20 cellular contexts compared by ENCODE assay signal in the genomic region with DNA sequence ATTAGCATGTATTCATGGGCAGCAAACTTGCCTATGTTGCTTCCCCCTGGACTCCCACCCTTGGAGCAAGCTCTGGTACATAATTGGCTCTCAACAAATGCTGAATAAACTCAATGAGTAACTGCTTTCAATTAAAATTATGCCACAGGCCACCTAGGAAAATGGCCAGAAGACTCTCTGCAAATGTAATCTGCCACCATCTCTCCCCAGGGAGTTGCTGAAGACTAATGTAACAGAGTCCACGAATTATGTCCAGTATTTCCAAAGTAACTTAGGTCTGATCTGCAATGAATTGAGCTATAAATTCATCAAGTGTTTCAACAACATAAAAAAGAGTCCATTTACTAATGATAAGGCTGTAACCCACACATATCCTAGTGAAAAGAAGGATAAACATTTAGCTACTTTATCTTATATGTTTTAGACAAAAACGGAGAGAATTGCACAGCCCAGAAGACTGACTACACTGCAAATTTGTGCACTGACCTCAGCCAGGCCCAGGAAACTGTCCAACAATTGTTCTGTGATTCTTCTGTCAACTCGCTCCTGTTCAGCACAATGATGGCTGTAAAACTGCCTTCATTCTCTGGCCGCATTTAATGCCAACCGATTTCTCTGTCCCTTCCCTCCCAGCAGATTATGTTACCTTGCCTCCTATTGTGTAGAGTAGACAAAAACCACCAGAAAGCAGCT.
A peak's percentile ranks its signal among the peaks of the same experiment; 100 is the strongest.
DNase-seq lines count a peak whose midpoint lies in the region; ATAC-seq, FAIRE-seq and TF ChIP-seq lines count a peak whose summit lies in the region.
"Had no signal": no experiment of that assay in that cellular context is flagged by ENCODE, and none has a peak within 500 bp of the region (broad histone marks: within the 10 kb centered on the region; RNA-seq: fewer than 3 reads in every experiment).

No MANE protein-coding gene starts in this region.

- peak; percentile 12 for DNase-seq in A673 (ENCODE audit: low spot score)
- peak; percentile 59 for DNase-seq in NCI-H1092 (lab: John Stamatoyannopoulos, UW)
- DNase-seq in SK-N-DZ (ENCODE audit: low spot score), result peak; percentile 78
- peak; percentile 43 for DNase-seq in fibroblast of the aortic adventitia (ENCODE audit: low read depth)
- DNase-seq in central memory CD4-positive, alpha-beta T cell, result no peak
- DNase-seq in urothelium cell line (ENCODE audit: low spot score), result no peak
- DNase-seq: activated CD4-positive, alpha-beta T cell treated with anti-CD3 and anti-CD28 coated beads, Interleukin-2, amount 50 U/mL, for 48 hours; activated naive CD4-positive, alpha-beta T cell; activated T-cell treated with anti-CD3 and anti-CD28 coated beads for 4 hours; immature natural killer cell; NCI-H526; SHP77 treated with DMSO at 0.1 percent for 48 hours; uterus; WERI-Rb-1 had no signal

- H3K9me3 ChIP-seq in A673 (ENCODE audit: low read depth, low read length, poor library complexity, severe bottlenecking), result no peaks in the 10 kb centered on the region
- H3K9me3 ChIP-seq: uterus had no signal

- no peak for ATAC-seq in GM21528 (IDR thresholded peaks at IDR 0.05; ENCODE audit: low FRiP score, unreplicated experiment)
- ATAC-seq in HG03108 (IDR thresholded peaks at IDR 0.05; ENCODE audit: unreplicated experiment), result no peak

- intact Hi-C loops in A673 (cut with micrococcal nuclease; ENCODE audit: unreplicated experiment), result loop anchor here (10.0 kb wide), 1 partner anchor 778 kb away; no protein-coding TSS in a partner anchor

- no TSS peak for BruUV-seq in A673 (replicated peaks; lab: Mats Ljungman, UMichigan)

- H3K4me1 ChIP-seq in A673 (ENCODE audit: insufficient read depth, low read length, poor library complexity, severe bottlenecking), result no peaks in the 10 kb centered on the region
- H3K4me1 ChIP-seq: uterus had no signal

- CTCF ChIA-PET in A673 (lab: Charles Lee), result no interaction called here

- H3K4me3 ChIP-seq in A673 (ENCODE audit: low read depth, low read length, poor library complexity, severe bottlenecking) (no peak overlapping the region), fibroblast of the aortic adventitia (ENCODE audit: low read depth, low read length) (no peak overlapping the region)
- H3K4me3 ChIP-seq: uterus had no signal

- H3K27ac ChIP-seq in A673 (ENCODE audit: low read depth, low read length, poor library complexity, severe bottlenecking), result no peak overlapping the region
- H3K27ac ChIP-seq: C4-2B, uterus, WERI-Rb-1 had no signal

- TF ChIP-seq CTCF in A673 (conservative IDR thresholded peaks at IDR 0.05; ENCODE audit: low read depth, low read length) (no peak), fibroblast of the aortic adventitia (IDR thresholded peaks at IDR 0.05; ENCODE audit: insufficient read depth, low read length) (no peak)

- no peaks in the 10 kb centered on the region for H3K36me3 ChIP-seq in A673 (ENCODE audit: insufficient read depth, low read length, poor library complexity, severe bottlenecking)
- H3K36me3 ChIP-seq: uterus, WERI-Rb-1 had no signal

- FAIRE-seq in urothelium cell line (lab: Jason Lieb, UNC), result no peak
- FAIRE-seq: colon, endometrium, HTR-8/SVneo had no signal

- no peaks in the 10 kb centered on the region for H3K27me3 ChIP-seq in A673 (replicated peaks; ENCODE audit: insufficient read depth, low read depth, low read length, poor library complexity)
- H3K27me3 ChIP-seq: uterus had no signal

- POLR2A ChIA-PET in A673 (lab: Charles Lee; ENCODE audit: low non-redundant PET), result no interaction called here

Comparison
In these comparisons a context has a peak if more than half of its experiments do, and no peak if none do; other contexts are left out.
1. DNase-seq: peak in A673 (single experiment), NCI-H1092 (single experiment), SK-N-DZ (single experiment) and fibroblast of the aortic adventitia (single experiment); none in central memory CD4-positive, alpha-beta T cell (single experiment) and urothelium cell line (single experiment).